ENCODE assay signal across 1 cellular context in the genomic region with DNA sequence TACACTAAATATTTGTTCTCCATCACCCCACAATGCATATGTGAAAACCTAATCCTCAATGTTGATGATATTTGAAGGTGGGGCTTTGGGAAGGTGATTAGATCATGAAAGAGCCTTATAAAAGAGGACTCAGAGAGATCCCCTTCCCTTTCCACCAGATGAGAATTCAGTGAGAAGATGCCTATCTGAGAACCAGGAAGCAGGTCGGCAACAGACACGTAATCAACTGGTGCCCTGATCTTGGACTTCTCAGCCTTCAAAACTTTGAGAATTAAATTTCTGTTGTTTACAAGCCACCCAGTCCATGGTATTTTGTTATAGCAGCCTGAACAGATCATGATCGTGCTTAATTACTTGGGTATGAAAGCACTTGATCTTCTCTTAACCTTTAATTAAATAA.
TF ChIP-seq lines count a peak whose summit lies in the region.

No MANE protein-coding gene starts in this region.

TF ChIP-seq in GM23338, 12 proteins besides CTCF, POLR2A, EP300 and RAD21 (continued from another document):
- TF ChIP-seq, protein P1, sequence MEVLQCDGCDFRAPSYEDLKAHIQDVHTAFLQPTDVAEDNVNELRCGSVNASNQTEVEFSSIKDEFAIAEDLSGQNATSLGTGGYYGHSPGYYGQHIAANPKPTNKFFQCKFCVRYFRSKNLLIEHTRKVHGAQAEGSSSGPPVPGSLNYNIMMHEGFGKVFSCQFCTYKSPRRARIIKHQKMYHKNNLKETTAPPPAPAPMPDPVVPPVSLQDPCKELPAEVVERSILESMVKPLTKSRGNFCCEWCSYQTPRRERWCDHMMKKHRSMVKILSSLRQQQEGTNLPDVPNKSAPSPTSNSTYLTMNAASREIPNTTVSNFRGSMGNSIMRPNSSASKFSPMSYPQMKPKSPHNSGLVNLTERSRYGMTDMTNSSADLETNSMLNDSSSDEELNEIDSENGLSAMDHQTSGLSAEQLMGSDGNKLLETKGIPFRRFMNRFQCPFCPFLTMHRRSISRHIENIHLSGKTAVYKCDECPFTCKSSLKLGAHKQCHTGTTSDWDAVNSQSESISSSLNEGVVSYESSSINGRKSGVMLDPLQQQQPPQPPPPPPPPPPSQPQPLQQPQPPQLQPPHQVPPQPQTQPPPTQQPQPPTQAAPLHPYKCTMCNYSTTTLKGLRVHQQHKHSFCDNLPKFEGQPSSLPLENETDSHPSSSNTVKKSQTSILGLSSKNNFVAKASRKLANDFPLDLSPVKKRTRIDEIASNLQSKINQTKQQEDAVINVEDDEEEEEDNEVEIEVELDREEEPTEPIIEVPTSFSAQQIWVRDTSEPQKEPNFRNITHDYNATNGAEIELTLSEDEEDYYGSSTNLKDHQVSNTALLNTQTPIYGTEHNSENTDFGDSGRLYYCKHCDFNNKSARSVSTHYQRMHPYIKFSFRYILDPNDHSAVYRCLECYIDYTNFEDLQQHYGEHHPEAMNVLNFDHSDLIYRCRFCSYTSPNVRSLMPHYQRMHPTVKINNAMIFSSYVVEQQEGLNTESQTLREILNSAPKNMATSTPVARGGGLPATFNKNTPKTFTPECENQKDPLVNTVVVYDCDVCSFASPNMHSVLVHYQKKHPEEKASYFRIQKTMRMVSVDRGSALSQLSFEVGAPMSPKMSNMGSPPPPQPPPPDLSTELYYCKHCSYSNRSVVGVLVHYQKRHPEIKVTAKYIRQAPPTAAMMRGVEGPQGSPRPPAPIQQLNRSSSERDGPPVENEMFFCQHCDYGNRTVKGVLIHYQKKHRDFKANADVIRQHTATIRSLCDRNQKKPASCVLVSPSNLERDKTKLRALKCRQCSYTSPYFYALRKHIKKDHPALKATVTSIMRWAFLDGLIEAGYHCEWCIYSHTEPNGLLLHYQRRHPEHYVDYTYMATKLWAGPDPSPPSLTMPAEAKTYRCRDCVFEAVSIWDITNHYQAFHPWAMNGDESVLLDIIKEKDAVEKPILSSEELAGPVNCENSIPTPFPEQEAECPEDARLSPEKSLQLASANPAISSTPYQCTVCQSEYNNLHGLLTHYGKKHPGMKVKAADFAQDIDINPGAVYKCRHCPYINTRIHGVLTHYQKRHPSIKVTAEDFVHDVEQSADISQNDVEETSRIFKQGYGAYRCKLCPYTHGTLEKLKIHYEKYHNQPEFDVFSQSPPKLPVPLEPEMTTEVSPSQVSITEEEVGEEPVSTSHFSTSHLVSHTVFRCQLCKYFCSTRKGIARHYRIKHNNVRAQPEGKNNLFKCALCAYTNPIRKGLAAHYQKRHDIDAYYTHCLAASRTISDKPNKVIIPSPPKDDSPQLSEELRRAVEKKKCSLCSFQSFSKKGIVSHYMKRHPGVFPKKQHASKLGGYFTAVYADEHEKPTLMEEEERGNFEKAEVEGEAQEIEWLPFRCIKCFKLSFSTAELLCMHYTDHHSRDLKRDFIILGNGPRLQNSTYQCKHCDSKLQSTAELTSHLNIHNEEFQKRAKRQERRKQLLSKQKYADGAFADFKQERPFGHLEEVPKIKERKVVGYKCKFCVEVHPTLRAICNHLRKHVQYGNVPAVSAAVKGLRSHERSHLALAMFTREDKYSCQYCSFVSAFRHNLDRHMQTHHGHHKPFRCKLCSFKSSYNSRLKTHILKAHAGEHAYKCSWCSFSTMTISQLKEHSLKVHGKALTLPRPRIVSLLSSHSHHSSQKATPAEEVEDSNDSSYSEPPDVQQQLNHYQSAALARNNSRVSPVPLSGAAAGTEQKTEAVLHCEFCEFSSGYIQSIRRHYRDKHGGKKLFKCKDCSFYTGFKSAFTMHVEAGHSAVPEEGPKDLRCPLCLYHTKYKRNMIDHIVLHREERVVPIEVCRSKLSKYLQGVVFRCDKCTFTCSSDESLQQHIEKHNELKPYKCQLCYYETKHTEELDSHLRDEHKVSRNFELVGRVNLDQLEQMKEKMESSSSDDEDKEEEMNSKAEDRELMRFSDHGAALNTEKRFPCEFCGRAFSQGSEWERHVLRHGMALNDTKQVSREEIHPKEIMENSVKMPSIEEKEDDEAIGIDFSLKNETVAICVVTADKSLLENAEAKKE (CRISPR knock-in tag; IDR thresholded peaks at IDR 0.05): no peak
